Comparison of ENCODE assay signal across 8 cellular contexts in genomic region chrX:19017271-19017670, GRCh38. TPM values are rescaled to one million over a fixed set of nuclear protein-coding genes. Genes with fewer than 3 reads are reported as not detected.
DNase-seq lines count a peak whose midpoint lies in the region; ATAC-seq, FAIRE-seq and TF ChIP-seq lines count a peak whose summit lies in the region.

No MANE protein-coding gene starts in this region.

- H3K4me2 ChIP-seq in PC-3 (ENCODE audit: low read length) = no peak overlapping the region

- no peaks in the 10 kb centered on the region for H3F3A ChIP-seq in PC-3 (ENCODE audit: low read length, unreplicated experiment)

- TF ChIP-seq CTCF in AG04449 (IDR thresholded peaks at IDR 0.05; ENCODE audit: insufficient read depth, low read length, missing control alignments) (peak; percentile 38), PC-3 (conservative IDR thresholded peaks at IDR 0.05; ENCODE audit: low read depth, low read length) (peak; percentile 85)

- no peaks in the 10 kb centered on the region for H4K20me1 ChIP-seq in PC-3 (ENCODE audit: low read length)

- no peak overlapping the region for H3K4me3 ChIP-seq in AG04449 (ENCODE audit: low read depth, low read length)
- H3K4me3 ChIP-seq in PC-3 (ENCODE audit: low read length) = no peak overlapping the region

- no peaks in the 10 kb centered on the region for H3K4me1 Mint-ChIP-seq in stimulated activated naive B cell treated with anti-CD40 and anti-IgM and Interleukin-4, amounts not matched to agents 10 μg/mL and 1 μg/mL and 100 μg/mL, for 72 hours

- H3K9me3 ChIP-seq in PC-3 (ENCODE audit: low read length) = no peaks in the 10 kb centered on the region

- no peak overlapping the region for H3K9ac ChIP-seq in PC-3 (ENCODE audit: low read length)

- H3K9me2 ChIP-seq in PC-3 (replicated peaks; ENCODE audit: low read length) = no peaks in the 10 kb centered on the region

- CTCF ChIA-PET in AG04449 (lab: Yijun Ruan, JAX) = interaction anchor here (0.6 to 4.6 kb wide), 9 partner anchors 12 to 316 kb away, joined by 3 to 21 read pairs (median 4); no protein-coding TSS in a partner anchor
- CTCF ChIA-PET in PC-3 (lab: Charles Lee) = interaction anchor here (0.5 to 2.8 kb wide), 3 partner anchors 79 to 620 kb away, joined by 3 to 14 read pairs (median 3); no protein-coding TSS in a partner anchor

- H3K27me3 Mint-ChIP-seq in stimulated activated naive B cell treated with anti-CD40 and anti-IgM and Interleukin-4, amounts not matched to agents 10 μg/mL and 1 μg/mL and 100 μg/mL, for 72 hours = no peaks in the 10 kb centered on the region

- no peaks in the 10 kb centered on the region for H3K36me3 Mint-ChIP-seq in stimulated activated naive B cell treated with anti-CD40 and anti-IgM and Interleukin-4, amounts not matched to agents 10 μg/mL and 1 μg/mL and 100 μg/mL, for 72 hours

- no peaks in the 10 kb centered on the region for H3K36me3 ChIP-seq in PC-3 (ENCODE audit: low read depth, low read length)

- H3K27me3 ChIP-seq in PC-3 (ENCODE audit: low read length) = no peaks in the 10 kb centered on the region

- DNase-seq in AG04449 (ENCODE audit: low read depth, low spot score) = no peak
- DNase-seq in GM18507 (ENCODE audit: extremely low spot score, insufficient read length, low read depth) = peak; percentile 1
- DNase-seq in PC-3 = peak; percentile 63
- DNase-seq in globus pallidus (ENCODE audit: low spot score) = peak; percentile 4
- DNase-seq in activated CD4-positive, CD25-positive, alpha-beta regulatory T cell (lab: John Stamatoyannopoulos, UW) = no peak
- no peak for DNase-seq in ecto neural progenitor cell (ENCODE audit: low spot score)
- no peak for DNase-seq in stimulated activated naive B cell treated with anti-CD40 and anti-IgM and Interleukin-4, amounts not matched to agents 10 μg/mL and 1 μg/mL and 100 μg/mL, for 72 hours

- no peak overlapping the region for H2AFZ ChIP-seq in PC-3 (ENCODE audit: low read length)

- peaks cover 13% of the 10 kb centered on the region for H3K4me1 ChIP-seq in PC-3 (ENCODE audit: insufficient read depth, low read length)

- POLR2A ChIA-PET in AG04449 (lab: Yijun Ruan, JAX) = interaction anchor here (0.6 kb wide), 1 partner anchor 628 kb away, joined by 3 read pairs; no protein-coding TSS in a partner anchor
- POLR2A ChIA-PET in PC-3 (lab: Charles Lee; ENCODE audit: unreplicated experiment) = no interaction called here

- intact Hi-C loops in PC-3 (cut with micrococcal nuclease) = loop anchor here (1.0 to 5.0 kb wide), 4 partner anchors 30 to 317 kb away; partner anchors contain the start of gene ADGRG2

- peak; percentile 51 for FAIRE-seq in GM18507 (lab: Jason Lieb, UNC)

- no peak overlapping the region for H3K27ac ChIP-seq in PC-3 (ENCODE audit: low read length)

- H3K79me2 ChIP-seq in PC-3 (ENCODE audit: low read length) = no peaks in the 10 kb centered on the region

- H3K9me3 Mint-ChIP-seq in stimulated activated naive B cell treated with anti-CD40 and anti-IgM and Interleukin-4, amounts not matched to agents 10 μg/mL and 1 μg/mL and 100 μg/mL, for 72 hours = no peaks in the 10 kb centered on the region

- no TSS peak for BruUV-seq in PC-3 (replicated peaks; lab: Mats Ljungman, UMichigan)

- H3K27ac Mint-ChIP-seq in stimulated activated naive B cell treated with anti-CD40 and anti-IgM and Interleukin-4, amounts not matched to agents 10 μg/mL and 1 μg/mL and 100 μg/mL, for 72 hours = no peak overlapping the region

- peak; percentile 87 for ATAC-seq in PC-3
- ATAC-seq in stimulated activated naive B cell treated with anti-CD40 and anti-IgM and Interleukin-4, amounts not matched to agents 10 μg/mL and 1 μg/mL and 100 μg/mL, for 72 hours (replicated peaks) = no peak
- no peak for ATAC-seq in HG03457 (IDR thresholded peaks at IDR 0.05; ENCODE audit: unreplicated experiment)

- H3K4me3 Mint-ChIP-seq in stimulated activated naive B cell treated with anti-CD40 and anti-IgM and Interleukin-4, amounts not matched to agents 10 μg/mL and 1 μg/mL and 100 μg/mL, for 72 hours = no peak overlapping the region

RNA-seq across cellular contexts. Expression of gene PHKA2, which starts 33.4 kb away (rescaled TPM):
- 24.6 and 35.5 TPM in 2 replicates for total RNA-seq in PC-3 (2014; rRNA removed)

Comparison
In these comparisons a context has a peak if more than half of its experiments do, and no peak if none do; other contexts are left out.
1. DNase-seq: peak in GM18507 (single experiment), PC-3 (single experiment) and globus pallidus (single experiment); none in AG04449 (single experiment), activated CD4-positive, CD25-positive, alpha-beta regulatory T cell (0 of 4), ecto neural progenitor cell (single experiment) and stimulated activated naive B cell treated with anti-CD40 and anti-IgM and Interleukin-4, amounts not matched to agents 10 μg/mL and 1 μg/mL and 100 μg/mL, for 72 hours (single experiment).